7 cellular contexts compared by ENCODE assay signal in the genomic region with DNA sequence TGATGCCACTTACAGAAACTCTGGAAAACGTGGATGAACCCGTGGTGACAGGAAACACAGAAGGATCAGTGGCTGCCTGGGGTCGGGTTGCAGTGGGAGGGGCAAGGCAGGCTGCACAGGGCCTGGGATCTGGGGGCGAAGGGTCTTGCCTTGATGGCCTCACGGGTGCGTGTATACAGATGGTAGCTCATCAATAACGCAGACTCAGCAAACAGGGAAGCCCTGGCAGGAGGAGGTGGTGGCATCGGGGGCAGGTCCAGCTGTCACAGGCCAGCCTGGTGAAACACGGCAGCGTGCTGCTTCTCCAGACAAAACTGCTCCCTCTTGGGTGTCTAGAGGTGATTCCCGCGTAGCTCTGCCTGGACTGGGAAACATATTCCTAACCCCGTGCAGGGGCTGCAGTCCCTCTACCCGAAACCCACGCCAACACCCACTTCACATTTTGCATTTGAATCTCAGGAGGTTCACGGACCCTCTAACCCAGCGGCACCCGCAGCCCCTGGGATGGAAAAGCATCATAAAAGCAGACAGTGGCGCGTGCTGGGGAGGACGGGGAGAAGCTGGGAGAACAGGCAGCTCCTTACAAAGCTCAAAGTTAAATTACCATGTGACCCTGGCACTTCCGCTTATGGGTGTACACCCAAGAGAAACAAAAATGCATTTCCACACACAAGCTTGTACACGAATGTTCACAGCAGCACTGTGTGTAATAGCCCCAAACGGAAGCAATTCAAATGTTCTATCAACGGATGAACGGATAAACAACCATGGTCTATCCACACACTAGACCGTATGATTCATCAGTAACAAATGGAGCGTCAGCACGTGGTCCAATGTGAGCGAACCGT.
DNase-seq lines count a peak whose midpoint lies in the region; ATAC-seq and TF ChIP-seq lines count a peak whose summit lies in the region.
"Not testable (repeated sequence)": the region's sequence is repeated elsewhere in the genome, so short reads cannot be mapped to it uniquely, and the experiment has no call there.

No MANE protein-coding gene starts in this region.

- ATAC-seq in upper lobe of right lung: not testable (repeated sequence)

- peaks cover 12% of the 10 kb centered on the region for H3K9me3 Mint-ChIP-seq in neural progenitor cell

- H3F3A ChIP-seq in neural progenitor cell (ENCODE audit: low read depth): not testable (repeated sequence)

- H4K20me1 ChIP-seq in neural progenitor cell (ENCODE audit: low read depth): not testable (repeated sequence)

- not testable (repeated sequence) for H3K27ac ChIP-seq in coronary artery, neural progenitor cell, upper lobe of right lung

- TF ChIP-seq CTCF in coronary artery (IDR thresholded peaks at IDR 0.05); kidney epithelial cell (IDR thresholded peaks at IDR 0.05; ENCODE audit: insufficient read depth, low read length, poor library complexity, severe bottlenecking); neural progenitor cell (IDR thresholded peaks at IDR 0.05); upper lobe of right lung (IDR thresholded peaks at IDR 0.05): not testable (repeated sequence)

- intact Hi-C loops in upper lobe of right lung (cut with DNase I): not testable (repeated sequence)

- not testable (repeated sequence) for H3K36me3 ChIP-seq in kidney epithelial cell (ENCODE audit: control insufficient read depth, insufficient read depth, low read length); neural progenitor cell; upper lobe of right lung

- H3K27me3 Mint-ChIP-seq in neural progenitor cell (ENCODE audit: insufficient read depth, low read depth): not testable (repeated sequence)

- H3K9me3 ChIP-seq in neural progenitor cell (ENCODE audit: low read depth); upper lobe of right lung: not testable (repeated sequence)

- peak; percentile 85 for DNase-seq in EH (ENCODE audit: low read depth)
- DNase-seq in NCI-H1694 (lab: John Stamatoyannopoulos, UW): peak; percentile 33
- DNase-seq in activated effector memory CD4-positive, alpha-beta T cell treated with anti-CD3 and anti-CD28 coated beads, Interleukin-2, amount 50 U/mL, for 16 hours: peak; percentile 34
- DNase-seq in coronary artery (ENCODE audit: low spot score): peak; percentile 46
- DNase-seq in kidney epithelial cell (ENCODE audit: low read depth): peak; percentile 21
- DNase-seq in neural progenitor cell (ENCODE audit: low spot score): not testable (repeated sequence)
- DNase-seq in upper lobe of right lung: peak; percentile 37

- H3K9ac ChIP-seq in neural progenitor cell: not testable (repeated sequence)

- H3K36me3 Mint-ChIP-seq in neural progenitor cell: peaks cover 11% of the 10 kb centered on the region

- not testable (repeated sequence) for H2AFZ ChIP-seq in neural progenitor cell (replicated peaks)

- H3K4me3 Mint-ChIP-seq in neural progenitor cell: not testable (repeated sequence)

- not testable (repeated sequence) for H3K4me2 ChIP-seq in neural progenitor cell

- not testable (repeated sequence) for H3K79me2 ChIP-seq in neural progenitor cell (ENCODE audit: low read depth)

- not testable (repeated sequence) for H3K4me1 ChIP-seq in neural progenitor cell, upper lobe of right lung

- H3K4me3 ChIP-seq in coronary artery; kidney epithelial cell (ENCODE audit: low read depth, low read length); neural progenitor cell; upper lobe of right lung: not testable (repeated sequence)

- peak overlapping the region; percentile 48 for H3K27ac Mint-ChIP-seq in neural progenitor cell

- not testable (repeated sequence) for H3K27me3 ChIP-seq in kidney epithelial cell (ENCODE audit: control insufficient read depth, insufficient read depth, low read length); neural progenitor cell; upper lobe of right lung

- H3K4me1 Mint-ChIP-seq in neural progenitor cell: not testable (repeated sequence)
